1 cellular context compared by ENCODE assay signal in the genomic region with DNA sequence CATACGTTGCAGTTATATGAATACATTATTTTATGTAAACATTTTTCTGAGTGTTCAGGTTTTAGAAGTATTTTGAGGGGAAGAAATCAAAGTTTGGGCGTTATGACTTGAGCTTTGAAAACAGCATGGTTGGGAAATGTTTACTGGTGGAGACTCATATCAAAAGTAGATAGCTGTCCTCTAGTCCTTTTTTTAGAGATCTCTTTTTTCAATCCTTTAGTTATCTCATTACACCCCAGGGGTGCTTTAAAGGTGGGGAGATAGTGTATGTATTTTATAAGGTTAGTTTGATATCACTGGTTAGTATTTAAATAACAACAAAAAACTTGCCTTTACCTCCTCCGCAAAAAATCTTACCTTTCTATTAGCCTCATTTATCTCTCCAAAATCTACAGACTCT.
TF ChIP-seq lines count a peak whose summit lies in the region.

No MANE protein-coding gene starts in this region.

TF ChIP-seq in IMR-90, 13 proteins besides CTCF, POLR2A, EP300 and RAD21:
- TF ChIP-seq, protein P1, sequence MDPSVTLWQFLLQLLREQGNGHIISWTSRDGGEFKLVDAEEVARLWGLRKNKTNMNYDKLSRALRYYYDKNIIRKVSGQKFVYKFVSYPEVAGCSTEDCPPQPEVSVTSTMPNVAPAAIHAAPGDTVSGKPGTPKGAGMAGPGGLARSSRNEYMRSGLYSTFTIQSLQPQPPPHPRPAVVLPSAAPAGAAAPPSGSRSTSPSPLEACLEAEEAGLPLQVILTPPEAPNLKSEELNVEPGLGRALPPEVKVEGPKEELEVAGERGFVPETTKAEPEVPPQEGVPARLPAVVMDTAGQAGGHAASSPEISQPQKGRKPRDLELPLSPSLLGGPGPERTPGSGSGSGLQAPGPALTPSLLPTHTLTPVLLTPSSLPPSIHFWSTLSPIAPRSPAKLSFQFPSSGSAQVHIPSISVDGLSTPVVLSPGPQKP (IDR thresholded peaks at IDR 0.05; ENCODE audit: borderline replicate concordance, low read depth, low read length): no peak
- TF ChIP-seq NFE2L2 (IDR thresholded peaks at IDR 0.05; ENCODE audit: low read depth, low read length): no peak
